ENCODE assay signal across 8 cellular contexts in genomic region chr3:50321844-50322385, GRCh38. TPM values are rescaled to one million over a fixed set of nuclear protein-coding genes. Genes with fewer than 3 reads are reported as not detected.
DNase-seq lines count a peak whose midpoint lies in the region; ATAC-seq and TF ChIP-seq lines count a peak whose summit lies in the region.

No MANE protein-coding gene starts in this region.

- H3K9me3 ChIP-seq in Peyer's patch: no peaks in the 10 kb centered on the region
- no peaks in the 10 kb centered on the region for H3K9me3 ChIP-seq in esophagus squamous epithelium
- H3K9me3 ChIP-seq in ovary: no peaks in the 10 kb centered on the region

- H3K36me3 Mint-ChIP-seq in T-helper 2 cell treated with Interferon-gamma antibody and Interleukin-4, amounts not matched to agents 5 μg/mL and 100 μg/mL, for 36 hours (ENCODE audit: low read depth): peaks cover 3% of the 10 kb centered on the region

- no peak for DNase-seq in T-helper 2 cell treated with Interferon-gamma antibody and Interleukin-4, amounts not matched to agents 5 μg/mL and 100 μg/mL, for 36 hours (ENCODE audit: low spot score)
- no peak for DNase-seq in T-helper 2 cell
- DNase-seq in Peyer's patch: no peak
- DNase-seq in esophagus squamous epithelium (lab: John Stamatoyannopoulos, UW): no peak
- DNase-seq in ovary: peak in 1 of 5 donors; percentile 88
- no peak for DNase-seq in MV-4-11 (lab: John Stamatoyannopoulos, UW)
- DNase-seq in NCI-H187 treated with DMSO at 0.1 percent for 48 hours (lab: John Stamatoyannopoulos, UW): no peak

- TF ChIP-seq EP300 in ovary (IDR thresholded peaks at IDR 0.05): no peak

- ATAC-seq in GM18520 (IDR thresholded peaks at IDR 0.05; ENCODE audit: unreplicated experiment): no peak

- intact Hi-C loops in esophagus squamous epithelium (cut with DNase I): loop anchor here (10.0 kb wide), 1 partner anchor 47 kb away; the partner anchor contains the start of gene LSMEM2
- intact Hi-C loops in ovary (cut with DNase I): loop anchor here in 2 of 4 donors (2.0 to 10.0 kb wide), 2 partner anchors 19 to 57 kb away; partner anchors contain the start of genes HYAL1 (in 1 of the 2) and SEMA3B (in 1 of the 2)

- peaks cover 7 to 57% (median 16%) of the 10 kb centered on the region in 4 donors for H3K4me1 ChIP-seq in Peyer's patch
- peaks cover 61 to 93% (median 62%) of the 10 kb centered on the region in 3 donors for H3K4me1 ChIP-seq in esophagus squamous epithelium
- peaks cover 22% of the 10 kb centered on the region for H3K4me1 ChIP-seq in ovary (ENCODE audit: insufficient read depth)

- H3K27ac ChIP-seq in Peyer's patch: peak overlapping the region; percentile 88 to 95 (median 90)
- H3K27ac ChIP-seq in esophagus squamous epithelium: peak overlapping the region; percentile 90 to 98 (median 96)
- H3K27ac ChIP-seq in ovary: peak overlapping the region; percentile 71 to 95

- H3K4me3 Mint-ChIP-seq in T-helper 2 cell treated with Interferon-gamma antibody and Interleukin-4, amounts not matched to agents 5 μg/mL and 100 μg/mL, for 36 hours: peak overlapping the region; percentile 82

- H3K4me3 ChIP-seq in Peyer's patch: peak overlapping the region; percentile 77 to 98 (median 93)
- peak overlapping the region; percentile 71 to 98 (median 82) for H3K4me3 ChIP-seq in esophagus squamous epithelium
- H3K4me3 ChIP-seq in ovary: peak overlapping the region; percentile 65

- TF ChIP-seq POLR2A in Peyer's patch (IDR thresholded peaks at IDR 0.05) (peak in 1 of 2 donors; percentile 34), esophagus squamous epithelium (IDR thresholded peaks at IDR 0.05) (no peak), ovary (IDR thresholded peaks at IDR 0.05) (peak; percentile 42)

- H3K27me3 ChIP-seq in Peyer's patch: no peaks in the 10 kb centered on the region
- no peaks in the 10 kb centered on the region for H3K27me3 ChIP-seq in esophagus squamous epithelium
- H3K27me3 ChIP-seq in ovary: no peaks in the 10 kb centered on the region

- no peaks in the 10 kb centered on the region for H3K27me3 Mint-ChIP-seq in T-helper 2 cell treated with Interferon-gamma antibody and Interleukin-4, amounts not matched to agents 5 μg/mL and 100 μg/mL, for 36 hours (ENCODE audit: low read depth)

- WGBS in esophagus squamous epithelium, 2 donors: 21 to 22% methylated on average over 4 to 16 of the region's 28 CpGs
- 1 to 3% (median 1%) methylated on average over 26 to 28 of the region's 28 CpGs for WGBS in ovary, 3 donors

- TF ChIP-seq CTCF in Peyer's patch (IDR thresholded peaks at IDR 0.05) (peak in 5 of 6 experiments; percentile 22 to 62 (median 51)), esophagus squamous epithelium (IDR thresholded peaks at IDR 0.05) (peak in 5 of 6 experiments; percentile 20 to 53 (median 25)), ovary (IDR thresholded peaks at IDR 0.05) (peak in 1 of 3 donors; percentile 46)

- H3K9me3 Mint-ChIP-seq in T-helper 2 cell treated with Interferon-gamma antibody and Interleukin-4, amounts not matched to agents 5 μg/mL and 100 μg/mL, for 36 hours: no peaks in the 10 kb centered on the region

- H3K36me3 ChIP-seq in Peyer's patch (peaks cover 0 to 22% (median 0%) of the 10 kb centered on the region in 3 donors), esophagus squamous epithelium (peaks cover 0 to 51% (median 11%) of the 10 kb centered on the region in 3 donors), ovary (no peaks in the 10 kb centered on the region)

- peak overlapping the region; percentile 92 for H3K27ac Mint-ChIP-seq in T-helper 2 cell treated with Interferon-gamma antibody and Interleukin-4, amounts not matched to agents 5 μg/mL and 100 μg/mL, for 36 hours

- peaks cover 20% of the 10 kb centered on the region for H3K4me1 Mint-ChIP-seq in T-helper 2 cell treated with Interferon-gamma antibody and Interleukin-4, amounts not matched to agents 5 μg/mL and 100 μg/mL, for 36 hours (ENCODE audit: low read depth)

RNA-seq across cellular contexts. Expression of gene HYAL2, which starts 0.6 kb away (rescaled TPM):
- total RNA-seq in Peyer's patch: 10 to 100 TPM; 18.2 to 63.1 (median 39.9) TPM
- 10 to 100 TPM; 36.7 to 68.9 (median 51.5) TPM for total RNA-seq in esophagus squamous epithelium
- 10 to 100 TPM; 29.0 to 81.6 (median 41.2) TPM for total RNA-seq in ovary
- 10 to 100 TPM; 10.9 to 56.3 TPM for polyA plus RNA-seq in ovary

RNA-seq across cellular contexts. Expression of gene TUSC2, which starts 6.1 kb away (rescaled TPM):
- total RNA-seq in Peyer's patch (10 to 100 TPM in 3 of 4 donors, 1 to 10 TPM in 1; 5.8 to 19.8 (median 17.5) TPM), esophagus squamous epithelium (10 to 100 TPM; 16.0 to 42.9 (median 27.4) TPM), ovary (10 to 100 TPM; 19.4 to 26.4 (median 21.3) TPM)
- polyA plus RNA-seq in ovary: 10 to 100 TPM; 21.0 to 24.0 TPM

RNA-seq across cellular contexts. Expression of gene HYAL1, which starts 18.5 kb away (rescaled TPM):
- 1 to 10 TPM; 1.2 to 5.1 (median 4.6) TPM for total RNA-seq in Peyer's patch
- 1 to 10 TPM; 1.8 to 8.9 (median 4.8) TPM for total RNA-seq in esophagus squamous epithelium
- 1 to 10 TPM; 1.8 to 9.3 (median 3.3) TPM for total RNA-seq in ovary
- polyA plus RNA-seq in ovary: 1 to 10 TPM; 3.6 to 4.4 TPM

RNA-seq across cellular contexts. Expression of gene RASSF1, which starts 18.7 kb away (rescaled TPM):
- total RNA-seq in Peyer's patch (10 to 100 TPM; 27.6 to 80.0 (median 29.4) TPM), esophagus squamous epithelium (10 to 100 TPM; 11.9 to 31.7 (median 24.9) TPM), ovary (10 to 100 TPM; 16.2 to 32.6 (median 25.5) TPM)
- polyA plus RNA-seq in ovary: 10 to 100 TPM; 12.5 to 27.4 TPM

RNA-seq across cellular contexts. Expression of gene HYAL3, which starts 22.7 kb away (rescaled TPM):
- total RNA-seq in Peyer's patch (1 to 10 TPM; 3.0 to 6.6 (median 4.2) TPM), esophagus squamous epithelium (1 to 10 TPM; 5.3 to 7.9 (median 5.8) TPM), ovary (1 to 10 TPM in 6 of 7 donors, under 1 TPM in 1; 0.58 to 4.3 (median 2.0) TPM)
- 1 to 10 TPM; 1.5 to 1.9 TPM for polyA plus RNA-seq in ovary
